ENCODE assay signal across 8 cellular contexts in genomic region chr1:58545591-58546519, GRCh38. TPM values are rescaled to one million over a fixed set of nuclear protein-coding genes. Genes with fewer than 3 reads are reported as not detected.
DNase-seq lines count a peak whose midpoint lies in the region; ATAC-seq and TF ChIP-seq lines count a peak whose summit lies in the region.

No MANE protein-coding gene starts in this region.

- H3K36me3 Mint-ChIP-seq in activated naive CD4-positive, alpha-beta T cell treated with anti-CD3 and anti-CD28 coated beads, Interleukin-2, amount 50 U/mL, for 72 hours: peaks cover 0 to 10% of the 10 kb centered on the region in 2 donors

- peak overlapping the region; percentile 85 for H3K4me3 ChIP-seq in suprapubic skin

- 2% methylated on average over 34 of the region's 43 CpGs for WGBS in suprapubic skin

- TF ChIP-seq POLR2A in suprapubic skin (IDR thresholded peaks at IDR 0.05): peak in 1 of 2 donors; percentile 39

- H3K27me3 ChIP-seq in suprapubic skin: no peaks in the 10 kb centered on the region

- no peaks in the 10 kb centered on the region for H3K9me3 Mint-ChIP-seq in activated naive CD4-positive, alpha-beta T cell treated with anti-CD3 and anti-CD28 coated beads, Interleukin-2, amount 50 U/mL, for 72 hours

- H3K27ac ChIP-seq in suprapubic skin: peak overlapping the region; percentile 100

- H3K36me3 ChIP-seq in suprapubic skin: no peaks in the 10 kb centered on the region

- no peaks in the 10 kb centered on the region for H3K9me3 ChIP-seq in suprapubic skin

- H3K27ac Mint-ChIP-seq in activated naive CD4-positive, alpha-beta T cell treated with anti-CD3 and anti-CD28 coated beads, Interleukin-2, amount 50 U/mL, for 72 hours: peak overlapping the region; percentile 96 to 98

- ATAC-seq in SK-N-SH treated with all-trans-retinoic acid at 6 μM for 48 hours (peak; percentile 88), omental fat pad (ENCODE audit: low FRiP score) (peak; percentile 89)
- peak; percentile 58 to 68 for ATAC-seq in activated naive CD4-positive, alpha-beta T cell treated with anti-CD3 and anti-CD28 coated beads, Interleukin-2, amount 50 U/mL, for 72 hours

- TF ChIP-seq CTCF in omental fat pad (IDR thresholded peaks at IDR 0.05) (no peak), suprapubic skin (IDR thresholded peaks at IDR 0.05) (no peak)

- TF ChIP-seq EP300 in suprapubic skin (IDR thresholded peaks at IDR 0.05): no peak

- peak; percentile 87 for DNase-seq in EH (ENCODE audit: low read depth)
- DNase-seq in H4 (ENCODE audit: low spot score): peak; percentile 82
- peak; percentile 79 for DNase-seq in LHCN-M2 (ENCODE audit: low read depth)
- peak; percentile 68 to 78 for DNase-seq in activated naive CD4-positive, alpha-beta T cell treated with anti-CD3 and anti-CD28 coated beads, Interleukin-2, amount 50 U/mL, for 72 hours (ENCODE audit: low spot score in 2 of 2)
- peak; percentile 81 for DNase-seq in glomerular visceral epithelial cell (ENCODE audit: extremely low spot score)
- peak; percentile 54 for DNase-seq in omental fat pad (ENCODE audit: low spot score)
- DNase-seq in suprapubic skin (ENCODE audit: low spot score in 2 of 2): peak; percentile 92 to 93

- H3K4me1 ChIP-seq in suprapubic skin: peaks cover 20% of the 10 kb centered on the region

TF ChIP-seq in SK-N-SH treated with all-trans-retinoic acid at 6 μM for 48 hours, 23 proteins besides CTCF, POLR2A, EP300 and RAD21:
- 0 out of 2 replicates have a peak, but pooled peaks have one; percentile 56 for TF ChIP-seq GLIS3 (CRISPR knock-in tag; IDR thresholded peaks at IDR 0.05)
- no peak for TF ChIP-seq TSHZ2 (CRISPR knock-in tag; IDR thresholded peaks at IDR 0.05)
- no peak for TF ChIP-seq ESRRG (CRISPR knock-in tag; IDR thresholded peaks at IDR 0.05)

RNA-seq across cellular contexts. Expression of gene OMA1, which starts 0.7 kb away (rescaled TPM):
- 29.0 and 34.8 TPM in 2 replicates for total RNA-seq in H4 (2014; rRNA removed; shearing (Covaris generic))
- 11.7 and 20.6 TPM in 2 replicates for total RNA-seq in LHCN-M2 (2014; rRNA removed)
- polyA plus RNA-seq in LHCN-M2 (2012): 6.4 TPM
- total RNA-seq in activated naive CD4-positive, alpha-beta T cell treated with anti-CD3 and anti-CD28 coated beads, Interleukin-2, amount 50 U/mL, for 72 hours: 10 to 100 TPM in 1 of 2 donors, 1 to 10 TPM in 1; 4.0 to 12.3 TPM
- total RNA-seq in omental fat pad: 10 to 100 TPM; 13.8 to 23.2 (median 20.3) TPM
- 10 to 100 TPM; 17.9 to 31.5 (median 27.8) TPM for total RNA-seq in suprapubic skin

RNA-seq across cellular contexts. Expression of gene TACSTD2, which starts 31.2 kb away (rescaled TPM):
- total RNA-seq in H4 (2014; rRNA removed; shearing (Covaris generic)): not detected in 2 replicates
- not detected in 2 replicates for total RNA-seq in LHCN-M2 (2014; rRNA removed)
- polyA plus RNA-seq in LHCN-M2 (2012): not detected
- under 1 TPM; 0.14 to 0.16 TPM for total RNA-seq in activated naive CD4-positive, alpha-beta T cell treated with anti-CD3 and anti-CD28 coated beads, Interleukin-2, amount 50 U/mL, for 72 hours
- total RNA-seq in omental fat pad: 1 to 10 TPM in 2 of 4 donors, under 1 TPM in 2; 0.88 to 2.7 (median 1.1) TPM
- 100 to 1,000 TPM; 151 to 724 (median 511) TPM for total RNA-seq in suprapubic skin

Comparison
In these comparisons a context has a peak if more than half of its experiments do, and no peak if none do; other contexts are left out.
1. Peak in every context shown above with its lines: DNase-seq, ATAC-seq, H3K4me3 ChIP-seq and H3K27ac ChIP-seq.
2. RNA of gene TACSTD2, which starts 31.2 kb away (total RNA-seq): 151 to 724 TPM in suprapubic skin; 0.88 to 2.7 TPM in omental fat pad, 0.14 to 0.16 TPM in activated naive CD4-positive, alpha-beta T cell treated with anti-CD3 and anti-CD28 coated beads, Interleukin-2, amount 50 U/mL, for 72 hours, not detected in H4 and not detected in LHCN-M2; every median in the first group is over 10 times any median in the second.